24 cellular contexts compared by ENCODE assay signal in the genomic region with DNA sequence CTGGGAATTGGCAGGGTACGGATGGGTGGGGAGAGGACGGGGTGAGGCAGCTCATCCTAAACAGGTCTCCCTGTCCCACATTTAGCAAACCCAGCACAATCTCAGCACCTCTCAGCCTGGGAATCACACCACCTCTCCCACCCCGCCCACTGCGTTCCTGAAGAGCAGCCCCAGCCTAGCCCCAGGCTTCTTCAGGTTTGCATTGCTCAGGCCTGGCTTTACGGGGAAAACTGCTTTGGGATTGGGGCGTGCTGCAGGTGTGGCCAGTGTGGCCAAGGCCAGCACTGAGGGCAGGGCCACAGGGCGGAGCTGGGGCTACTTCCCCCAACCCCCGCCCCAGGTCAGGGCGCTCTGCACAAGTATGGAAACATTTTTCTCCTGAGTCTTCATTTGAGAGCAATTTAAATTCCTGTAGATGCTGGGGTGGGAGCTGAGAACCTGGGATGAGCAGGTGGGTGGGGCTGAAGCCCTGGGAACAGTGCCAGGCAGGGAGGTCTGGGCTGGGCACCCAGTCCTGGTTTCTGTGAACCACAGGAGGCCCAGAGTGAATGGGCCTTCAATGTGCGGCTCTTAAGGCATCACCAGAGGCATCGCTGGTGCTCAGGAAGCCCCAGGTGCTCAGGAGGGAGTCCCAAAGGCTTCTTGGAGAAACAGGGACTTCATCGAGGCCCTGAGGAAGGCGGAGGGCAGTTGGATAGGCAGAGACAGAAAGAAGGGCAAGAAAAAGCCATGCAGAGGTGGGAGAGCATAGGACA. TPM values are rescaled to one million over a fixed set of nuclear protein-coding genes. Genes with fewer than 3 reads are reported as not detected.
A peak's percentile ranks its signal among the peaks of the same experiment; 100 is the strongest.
DNase-seq lines count a peak whose midpoint lies in the region; ATAC-seq and TF ChIP-seq lines count a peak whose summit lies in the region.
"Had no signal": no experiment of that assay in that cellular context is flagged by ENCODE, and none has a peak within 500 bp of the region (broad histone marks: within the 10 kb centered on the region; RNA-seq: fewer than 3 reads in every experiment).

No MANE protein-coding gene starts in this region.

- ATAC-seq in PC-3 (peak; percentile 21), GM18498 (IDR thresholded peaks at IDR 0.05; ENCODE audit: unreplicated experiment) (no peak)
- ATAC-seq: K562; stimulated activated naive B cell treated with anti-CD40 and anti-IgM and Interleukin-4, amounts not matched to agents 10 μg/mL and 1 μg/mL and 100 μg/mL, for 72 hours had no signal

- H3K4me1 ChIP-seq in PC-3 (ENCODE audit: insufficient read depth, low read length) (peaks cover 7% of the 10 kb centered on the region; the same call in 1 of the 2 replicates), esophagus squamous epithelium (peaks cover 24 to 61% (median 31%) of the 10 kb centered on the region in 3 donors), osteoblast (ENCODE audit: insufficient read depth, low read length) (no peaks in the 10 kb centered on the region), Caco-2 (no peaks in the 10 kb centered on the region)

- no peak overlapping the region for H3K9ac ChIP-seq in PC-3 (ENCODE audit: low read length)

- BruUV-seq in PC-3 (replicated peaks; lab: Mats Ljungman, UMichigan) (no TSS peak), Caco-2 (replicated peaks; lab: Mats Ljungman, UMichigan) (no TSS peak)

- DNase-seq in ELF-1 (ENCODE audit: low read depth, low spot score) = peak; percentile 87
- DNase-seq in PC-3 = no peak
- DNase-seq in esophagus squamous epithelium (lab: John Stamatoyannopoulos, UW) = no peak
- peak; percentile 74 for DNase-seq in osteoblast (ENCODE audit: insufficient read length, low spot score, missing footprints)
- DNase-seq in Caco-2 = no peak
- DNase-seq in T-helper 2 cell treated with Interferon-gamma antibody and Interleukin-4, amounts not matched to agents 5 μg/mL and 100 μg/mL, for 36 hours (ENCODE audit: low spot score) = no peak
- DNase-seq: activated CD4-positive, alpha-beta T cell treated with anti-CD3 and anti-CD28 coated beads for 48 hours; activated gamma-delta T cell treated with Interleukin-2 at 50 U/mL for 16 hours; activated T-cell treated with anti-CD3 and anti-CD28 coated beads, Interleukin-2, amount 50 U/mL, for 24 hours; C1 segment of cervical spinal cord; effector memory CD4-positive, alpha-beta T cell; MM.1S; NCI-H1436 treated with DMSO at 0.1 percent for 48 hours; NCI-H2171 treated with DMSO at 0.1 percent for 48 hours; NCI-H526 treated with DMSO at 0.1 percent for 48 hours; stimulated activated CD4-positive, alpha-beta T cell treated with anti-CD3 and anti-CD28 coated beads, Interleukin-4, amount 100 ng/mL, for 24 hours; stimulated activated naive B cell treated with anti-CD40 and anti-IgM and Interleukin-4, amounts not matched to agents 10 μg/mL and 1 μg/mL and 100 μg/mL, for 72 hours had no signal

- intact Hi-C loops in PC-3 (cut with micrococcal nuclease) = no loop called here
- intact Hi-C loops in esophagus squamous epithelium (cut with DNase I) = no loop called here
- intact Hi-C loops in Caco-2 (cut with micrococcal nuclease; ENCODE audit: unreplicated experiment) = no loop called here

- CTCF ChIA-PET in PC-3 (lab: Charles Lee) = no interaction called here
- CTCF ChIA-PET in Caco-2 (lab: Charles Lee) = interaction anchor here (1.2 kb wide), 1 partner anchor 44 kb away, joined by 3 read pairs; no protein-coding TSS in a partner anchor

- H3K36me3 ChIP-seq in PC-3 (ENCODE audit: low read depth, low read length) (no peaks in the 10 kb centered on the region), esophagus squamous epithelium (no peaks in the 10 kb centered on the region), osteoblast (ENCODE audit: insufficient read depth, low read length) (no peaks in the 10 kb centered on the region), Caco-2 (ENCODE audit: control insufficient read depth, insufficient read depth, low read length) (no peaks in the 10 kb centered on the region)

- H2AFZ ChIP-seq in PC-3 (ENCODE audit: low read length) = no peak overlapping the region
- H2AFZ ChIP-seq in osteoblast (ENCODE audit: low read length) = no peak overlapping the region

- H3K9me3 ChIP-seq in PC-3 (ENCODE audit: low read length) (no peaks in the 10 kb centered on the region), esophagus squamous epithelium (no peaks in the 10 kb centered on the region), osteoblast (ENCODE audit: low read depth, low read length) (no peaks in the 10 kb centered on the region), Caco-2 (no peaks in the 10 kb centered on the region)

- no peaks in the 10 kb centered on the region for H3F3A ChIP-seq in PC-3 (ENCODE audit: low read length, unreplicated experiment)

- POLR2A ChIA-PET in PC-3 (lab: Charles Lee; ENCODE audit: unreplicated experiment) (no interaction called here), Caco-2 (lab: Charles Lee) (no interaction called here)

- H3K4me1 Mint-ChIP-seq in Caco-2 (ENCODE audit: low read depth, unreplicated experiment) = no peaks in the 10 kb centered on the region
- H3K4me1 Mint-ChIP-seq in T-helper 2 cell treated with Interferon-gamma antibody and Interleukin-4, amounts not matched to agents 5 μg/mL and 100 μg/mL, for 36 hours (ENCODE audit: low read depth) = no peaks in the 10 kb centered on the region
- H3K4me1 Mint-ChIP-seq: stimulated activated naive B cell treated with anti-CD40 and anti-IgM and Interleukin-4, amounts not matched to agents 10 μg/mL and 1 μg/mL and 100 μg/mL, for 72 hours had no signal

- no peak overlapping the region for H3K27ac Mint-ChIP-seq in Caco-2 (ENCODE audit: unreplicated experiment)
- H3K27ac Mint-ChIP-seq in T-helper 2 cell treated with Interferon-gamma antibody and Interleukin-4, amounts not matched to agents 5 μg/mL and 100 μg/mL, for 36 hours = no peak overlapping the region
- H3K27ac Mint-ChIP-seq: activated T-cell treated with anti-CD3 and anti-CD28 coated beads, Interleukin-2, amount 50 U/mL, for 24 hours; brain; stimulated activated naive B cell treated with anti-CD40 and anti-IgM and Interleukin-4, amounts not matched to agents 10 μg/mL and 1 μg/mL and 100 μg/mL, for 72 hours; T-helper 1 cell treated with Interleukin-12 subunit alpha and Interleukin-12 subunit beta and Interleukin-4 antibody, amounts not matched to agents 30 μg/mL and 1 μg/mL, for 36 hours had no signal

- H3K27ac ChIP-seq in PC-3 (ENCODE audit: low read length) (no peak overlapping the region), esophagus squamous epithelium (peak overlapping the region; percentile 61 to 74 (median 72)), osteoblast (ENCODE audit: low read depth, low read length) (no peak overlapping the region)

- peaks cover 17% of the 10 kb centered on the region for H3K27me3 Mint-ChIP-seq in Caco-2 (ENCODE audit: insufficient read depth, unreplicated experiment)
- peaks cover 4% of the 10 kb centered on the region for H3K27me3 Mint-ChIP-seq in T-helper 2 cell treated with Interferon-gamma antibody and Interleukin-4, amounts not matched to agents 5 μg/mL and 100 μg/mL, for 36 hours (ENCODE audit: low read depth)

- H3K36me3 Mint-ChIP-seq in Caco-2 (ENCODE audit: insufficient read depth, unreplicated experiment) = no peaks in the 10 kb centered on the region
- H3K36me3 Mint-ChIP-seq in T-helper 2 cell treated with Interferon-gamma antibody and Interleukin-4, amounts not matched to agents 5 μg/mL and 100 μg/mL, for 36 hours (ENCODE audit: low read depth) = no peaks in the 10 kb centered on the region
- H3K36me3 Mint-ChIP-seq: brain; stimulated activated naive B cell treated with anti-CD40 and anti-IgM and Interleukin-4, amounts not matched to agents 10 μg/mL and 1 μg/mL and 100 μg/mL, for 72 hours had no signal

- no peaks in the 10 kb centered on the region for H3K9me3 Mint-ChIP-seq in Caco-2 (ENCODE audit: unreplicated experiment)
- no peaks in the 10 kb centered on the region for H3K9me3 Mint-ChIP-seq in T-helper 2 cell treated with Interferon-gamma antibody and Interleukin-4, amounts not matched to agents 5 μg/mL and 100 μg/mL, for 36 hours
- H3K9me3 Mint-ChIP-seq: activated T-cell treated with anti-CD3 and anti-CD28 coated beads, Interleukin-2, amount 50 U/mL, for 24 hours; brain; stimulated activated naive B cell treated with anti-CD40 and anti-IgM and Interleukin-4, amounts not matched to agents 10 μg/mL and 1 μg/mL and 100 μg/mL, for 72 hours; T-helper 1 cell treated with Interleukin-12 subunit alpha and Interleukin-12 subunit beta and Interleukin-4 antibody, amounts not matched to agents 30 μg/mL and 1 μg/mL, for 36 hours had no signal

- no peaks in the 10 kb centered on the region for H3K9me2 ChIP-seq in PC-3 (replicated peaks; ENCODE audit: low read length)

- TF ChIP-seq CTCF in PC-3 (conservative IDR thresholded peaks at IDR 0.05; ENCODE audit: low read depth, low read length) = no peak
- TF ChIP-seq CTCF in esophagus squamous epithelium (IDR thresholded peaks at IDR 0.05) = no peak
- TF ChIP-seq CTCF in osteoblast (IDR thresholded peaks at IDR 0.05; ENCODE audit: extremely low read depth, low read depth, low read length) = no peak
- no peak for TF ChIP-seq CTCF in Caco-2 (IDR thresholded peaks at IDR 0.05; ENCODE audit: insufficient read depth in 1 of 2, low read depth in 1 of 2, low read length in 1 of 2, severe bottlenecking in 1 of 2, unreplicated experiment in 1 of 2)

- H4K20me1 ChIP-seq in PC-3 (ENCODE audit: low read length) (no peaks in the 10 kb centered on the region), osteoblast (ENCODE audit: insufficient read depth, low read length) (no peaks in the 10 kb centered on the region)

- H3K4me3 ChIP-seq in PC-3 (ENCODE audit: low read length) (no peak overlapping the region), esophagus squamous epithelium (no peak overlapping the region), osteoblast (ENCODE audit: insufficient read depth, low read length) (no peak overlapping the region), Caco-2 (ENCODE audit: low read depth, low read length) (no peak overlapping the region)
- H3K4me3 ChIP-seq: K562 had no signal

- no peak overlapping the region for H3K4me3 Mint-ChIP-seq in Caco-2 (ENCODE audit: unreplicated experiment)
- H3K4me3 Mint-ChIP-seq in T-helper 2 cell treated with Interferon-gamma antibody and Interleukin-4, amounts not matched to agents 5 μg/mL and 100 μg/mL, for 36 hours = no peak overlapping the region
- H3K4me3 Mint-ChIP-seq: activated T-cell treated with anti-CD3 and anti-CD28 coated beads, Interleukin-2, amount 50 U/mL, for 24 hours; brain; stimulated activated naive B cell treated with anti-CD40 and anti-IgM and Interleukin-4, amounts not matched to agents 10 μg/mL and 1 μg/mL and 100 μg/mL, for 72 hours; T-helper 1 cell treated with Interleukin-12 subunit alpha and Interleukin-12 subunit beta and Interleukin-4 antibody, amounts not matched to agents 30 μg/mL and 1 μg/mL, for 36 hours had no signal

- H3K27me3 ChIP-seq in PC-3 (ENCODE audit: low read length) (no peaks in the 10 kb centered on the region), esophagus squamous epithelium (peaks cover 0 to 14% (median 0%) of the 10 kb centered on the region in 4 donors), osteoblast (ENCODE audit: insufficient read depth, low read length) (peaks cover 6% of the 10 kb centered on the region), Caco-2 (replicated peaks; ENCODE audit: control insufficient read depth, insufficient read depth, low read length) (no peaks in the 10 kb centered on the region)

- no peak for TF ChIP-seq POLR2A in esophagus squamous epithelium (IDR thresholded peaks at IDR 0.05)

- no peaks in the 10 kb centered on the region for H3K79me2 ChIP-seq in PC-3 (ENCODE audit: low read length)
- H3K79me2 ChIP-seq in osteoblast (ENCODE audit: insufficient read depth, low read length) = no peaks in the 10 kb centered on the region

- H3K4me2 ChIP-seq in PC-3 (ENCODE audit: low read length) (no peak overlapping the region), osteoblast (ENCODE audit: insufficient read depth, low read length) (no peak overlapping the region)

- WGBS in esophagus squamous epithelium, 2 donors = 48 to 73% methylated on average over 4 to 13 of the region's 13 CpGs

RNA-seq across cellular contexts. Expression of gene TNNT2, which starts 24.1 kb away (rescaled TPM):
- total RNA-seq in PC-3 (2014; rRNA removed) (1.1 and 2.9 TPM in 2 replicates), esophagus squamous epithelium (1 to 10 TPM; 1.3 to 6.1 (median 1.8) TPM), osteoblast (not detected in 2 replicates), Caco-2 (2022) (5.9 and 7.3 TPM in 2 replicates)
- total RNA-seq: activated CD8-positive, alpha-beta memory T cell treated with anti-CD3 and anti-CD28 coated beads for 36 hours; K562; SK-MEL-5 had no signal

RNA-seq across cellular contexts. Expression of gene LAD1, which starts 45.8 kb away (rescaled TPM):
- total RNA-seq in PC-3 (2014; rRNA removed) (310 and 381 TPM in 2 replicates), esophagus squamous epithelium (100 to 1,000 TPM; 242 to 377 (median 320) TPM), osteoblast (not detected in 2 replicates), Caco-2 (2022) (77.2 and 80.5 TPM in 2 replicates)
- total RNA-seq: activated CD8-positive, alpha-beta memory T cell treated with anti-CD3 and anti-CD28 coated beads for 36 hours; temporal lobe had no signal

Comparison
In these comparisons a context has a peak if more than half of its experiments do, and no peak if none do; other contexts are left out.
1. DNase-seq: peak in ELF-1 (single experiment) and osteoblast (single experiment); none in PC-3 (single experiment), esophagus squamous epithelium (single experiment), Caco-2 (0 of 2) and T-helper 2 cell treated with Interferon-gamma antibody and Interleukin-4, amounts not matched to agents 5 μg/mL and 100 μg/mL, for 36 hours (single experiment).
2. H3K27ac ChIP-seq: peak in esophagus squamous epithelium (4 of 4); none in PC-3 (single experiment) and osteoblast (single experiment).
3. RNA of gene LAD1, which starts 45.8 kb away (total RNA-seq): 242 to 377 TPM in esophagus squamous epithelium, 310 to 381 TPM in PC-3 and 77.2 to 80.5 TPM in Caco-2; not detected in osteoblast; every median in the first group is over 10 times any median in the second.